10 cellular contexts compared by ENCODE assay signal in the genomic region with DNA sequence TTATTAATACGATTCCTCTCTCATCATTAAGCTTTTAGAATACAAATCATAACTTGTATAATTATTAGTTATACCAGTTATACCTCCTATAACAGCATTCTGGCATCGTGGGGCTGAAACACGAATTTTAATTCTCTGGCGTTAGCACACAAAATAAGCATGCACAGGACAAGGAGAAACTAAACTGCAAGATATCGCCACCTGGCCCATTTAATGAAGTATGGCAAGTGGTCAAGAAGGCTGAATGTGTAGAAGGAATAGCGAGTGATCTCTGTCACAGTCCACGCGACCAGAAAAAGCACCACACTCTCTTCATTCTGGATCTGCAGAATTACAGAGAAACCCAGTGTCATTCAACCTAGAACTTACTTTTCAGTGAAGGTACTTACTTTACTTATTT. TPM values are rescaled to one million over a fixed set of nuclear protein-coding genes. Genes with fewer than 3 reads are reported as not detected.
DNase-seq lines count a peak whose midpoint lies in the region; ATAC-seq and TF ChIP-seq lines count a peak whose summit lies in the region.
"Had no signal": no experiment of that assay in that cellular context is flagged by ENCODE, and none has a peak within 500 bp of the region (broad histone marks: within the 10 kb centered on the region; RNA-seq: fewer than 3 reads in every experiment).

No MANE protein-coding gene starts in this region.

- H3K4me3 ChIP-seq in AG04450 (ENCODE audit: low read depth, low read length): no peak overlapping the region
- H3K4me3 ChIP-seq in PC-3 (ENCODE audit: low read length): no peak overlapping the region
- no peak overlapping the region for H3K4me3 ChIP-seq in foreskin fibroblast (ENCODE audit: low read depth in 1 of 2, low read length in 2 of 2)

- peak; percentile 53 for TF ChIP-seq CTCF in AG04450 (IDR thresholded peaks at IDR 0.05; ENCODE audit: low read depth, low read length)
- peak; percentile 34; the same call in 1 of the 2 replicates for TF ChIP-seq CTCF in PC-3 (conservative IDR thresholded peaks at IDR 0.05; ENCODE audit: low read depth, low read length)
- peak; percentile 14 for TF ChIP-seq CTCF in foreskin fibroblast (IDR thresholded peaks at IDR 0.05; ENCODE audit: low read depth, low read length)

- POLR2A ChIA-PET in AG04450 (lab: Yijun Ruan, JAX): no interaction called here
- POLR2A ChIA-PET in PC-3 (lab: Charles Lee; ENCODE audit: unreplicated experiment): no interaction called here

- peaks cover 5% of the 10 kb centered on the region for H3K27me3 Mint-ChIP-seq in activated T-helper 2 cell treated with anti-CD3 and anti-CD28 coated beads, Interferon-gamma antibody, Interleukin-2, Interleukin-4, amounts not matched to agents 10 μg/mL and 5 μg/mL and 100 μg/mL, durations not matched to agents 14 hours and 24 hours and 36 hours (ENCODE audit: low read depth)
- H3K27me3 Mint-ChIP-seq: activated naive CD8-positive, alpha-beta T cell treated with anti-CD3 and anti-CD28 coated beads, Interleukin-2, amount 10 ng/mL, durations not matched to agents 7 days and 5 days; natural killer cell treated with Interleukin-12 subunit alpha and Interleukin-12 subunit beta and Interleukin-15 and Interleukin-18, amount 100 ng/mL, for 72 hours had no signal

- no peak overlapping the region for H3K4me2 ChIP-seq in PC-3 (ENCODE audit: low read length)

- intact Hi-C loops in PC-3 (cut with micrococcal nuclease): loop anchor here (1.0 to 10.0 kb wide), 3 partner anchors 164 to 772 kb away; no protein-coding TSS in a partner anchor
- intact Hi-C loops in activated T-helper 2 cell treated with anti-CD3 and anti-CD28 coated beads, Interferon-gamma antibody, Interleukin-2, Interleukin-4, amounts not matched to agents 10 μg/mL and 5 μg/mL and 100 μg/mL, durations not matched to agents 14 hours and 24 hours and 36 hours (cut with micrococcal nuclease): no loop called here
- intact Hi-C loops in posterior cingulate gyrus (cut with DNase I): no loop called here

- no peaks in the 10 kb centered on the region for H3K4me1 Mint-ChIP-seq in activated T-helper 2 cell treated with anti-CD3 and anti-CD28 coated beads, Interferon-gamma antibody, Interleukin-2, Interleukin-4, amounts not matched to agents 10 μg/mL and 5 μg/mL and 100 μg/mL, durations not matched to agents 14 hours and 24 hours and 36 hours (ENCODE audit: low read depth)
- H3K4me1 Mint-ChIP-seq: activated naive CD8-positive, alpha-beta T cell treated with anti-CD3 and anti-CD28 coated beads, Interleukin-2, amount 10 ng/mL, durations not matched to agents 7 days and 5 days had no signal

- ATAC-seq in GM18867 (IDR thresholded peaks at IDR 0.05; ENCODE audit: unreplicated experiment): peak; percentile 70
- ATAC-seq in PC-3: 0 out of 2 replicates have a peak, but pooled peaks have one; percentile 22
- ATAC-seq in GM19328 (IDR thresholded peaks at IDR 0.05; ENCODE audit: unreplicated experiment): no peak

- no peak overlapping the region for H3K4me3 Mint-ChIP-seq in activated T-helper 2 cell treated with anti-CD3 and anti-CD28 coated beads, Interferon-gamma antibody, Interleukin-2, Interleukin-4, amounts not matched to agents 10 μg/mL and 5 μg/mL and 100 μg/mL, durations not matched to agents 14 hours and 24 hours and 36 hours (ENCODE audit: low read depth)
- H3K4me3 Mint-ChIP-seq: activated naive CD8-positive, alpha-beta T cell treated with anti-CD3 and anti-CD28 coated beads, Interleukin-2, amount 10 ng/mL, durations not matched to agents 7 days and 5 days; natural killer cell treated with Interleukin-12 subunit alpha and Interleukin-12 subunit beta and Interleukin-15 and Interleukin-18, amount 100 ng/mL, for 72 hours had no signal

- H3K36me3 Mint-ChIP-seq in activated T-helper 2 cell treated with anti-CD3 and anti-CD28 coated beads, Interferon-gamma antibody, Interleukin-2, Interleukin-4, amounts not matched to agents 10 μg/mL and 5 μg/mL and 100 μg/mL, durations not matched to agents 14 hours and 24 hours and 36 hours (ENCODE audit: low read depth): no peaks in the 10 kb centered on the region
- H3K36me3 Mint-ChIP-seq: activated naive CD8-positive, alpha-beta T cell treated with anti-CD3 and anti-CD28 coated beads, Interleukin-2, amount 10 ng/mL, durations not matched to agents 7 days and 5 days; natural killer cell treated with Interleukin-12 subunit alpha and Interleukin-12 subunit beta and Interleukin-15 and Interleukin-18, amount 100 ng/mL, for 72 hours had no signal

- BruUV-seq in PC-3 (replicated peaks; lab: Mats Ljungman, UMichigan): no TSS peak

- H3F3A ChIP-seq in PC-3 (ENCODE audit: low read length, unreplicated experiment): no peaks in the 10 kb centered on the region

- H3K27ac ChIP-seq in AG04450 (ENCODE audit: low read depth, low read length) (no peak overlapping the region), PC-3 (ENCODE audit: low read length) (no peak overlapping the region)

- no peak overlapping the region for H3K27ac Mint-ChIP-seq in activated T-helper 2 cell treated with anti-CD3 and anti-CD28 coated beads, Interferon-gamma antibody, Interleukin-2, Interleukin-4, amounts not matched to agents 10 μg/mL and 5 μg/mL and 100 μg/mL, durations not matched to agents 14 hours and 24 hours and 36 hours
- H3K27ac Mint-ChIP-seq: activated naive CD8-positive, alpha-beta T cell treated with anti-CD3 and anti-CD28 coated beads, Interleukin-2, amount 10 ng/mL, durations not matched to agents 7 days and 5 days; natural killer cell treated with Interleukin-12 subunit alpha and Interleukin-12 subunit beta and Interleukin-15 and Interleukin-18, amount 100 ng/mL, for 72 hours had no signal

- H3K9me2 ChIP-seq in PC-3 (replicated peaks; ENCODE audit: low read length): no peaks in the 10 kb centered on the region

- H3K79me2 ChIP-seq in PC-3 (ENCODE audit: low read length): no peaks in the 10 kb centered on the region

- H3K27me3 ChIP-seq in AG04450 (ENCODE audit: control insufficient read depth, insufficient read depth, low read length) (no peaks in the 10 kb centered on the region), PC-3 (ENCODE audit: low read length) (no peaks in the 10 kb centered on the region)

- H3K9ac ChIP-seq in PC-3 (ENCODE audit: low read length): no peak overlapping the region

- H3K9me3 ChIP-seq in AG04450 (ENCODE audit: control insufficient read depth, insufficient read depth, low read length): no peaks in the 10 kb centered on the region
- H3K9me3 ChIP-seq in PC-3 (ENCODE audit: low read length): no peaks in the 10 kb centered on the region

- no peaks in the 10 kb centered on the region for H3K4me1 ChIP-seq in PC-3 (ENCODE audit: insufficient read depth, low read length)

- no peaks in the 10 kb centered on the region for H4K20me1 ChIP-seq in PC-3 (ENCODE audit: low read length)

- H2AFZ ChIP-seq in PC-3 (ENCODE audit: low read length): no peak overlapping the region

- H3K9me3 Mint-ChIP-seq in activated T-helper 2 cell treated with anti-CD3 and anti-CD28 coated beads, Interferon-gamma antibody, Interleukin-2, Interleukin-4, amounts not matched to agents 10 μg/mL and 5 μg/mL and 100 μg/mL, durations not matched to agents 14 hours and 24 hours and 36 hours: no peaks in the 10 kb centered on the region
- H3K9me3 Mint-ChIP-seq: activated naive CD8-positive, alpha-beta T cell treated with anti-CD3 and anti-CD28 coated beads, Interleukin-2, amount 10 ng/mL, durations not matched to agents 7 days and 5 days; natural killer cell treated with Interleukin-12 subunit alpha and Interleukin-12 subunit beta and Interleukin-15 and Interleukin-18, amount 100 ng/mL, for 72 hours had no signal

- no peaks in the 10 kb centered on the region for H3K36me3 ChIP-seq in PC-3 (ENCODE audit: low read depth, low read length)

- CTCF ChIA-PET in AG04450 (lab: Charles Lee) (interaction anchor here (0.6 kb wide), 1 partner anchor 187 kb away, joined by 3 read pairs; no protein-coding TSS in a partner anchor), PC-3 (lab: Charles Lee) (no interaction called here)

- peak; percentile 3 for DNase-seq in AG04450 (ENCODE audit: low read depth, low spot score)
- DNase-seq in PC-3: peak; percentile 25
- peak in 1 of 2 donors; percentile 48 for DNase-seq in foreskin fibroblast
- DNase-seq in activated T-helper 2 cell treated with anti-CD3 and anti-CD28 coated beads, Interferon-gamma antibody, Interleukin-2, Interleukin-4, amounts not matched to agents 10 μg/mL and 5 μg/mL and 100 μg/mL, durations not matched to agents 14 hours and 24 hours and 36 hours (ENCODE audit: low spot score): no peak
- DNase-seq in NCI-H1436 treated with DMSO at 0.1 percent for 48 hours (lab: John Stamatoyannopoulos, UW): no peak
- DNase-seq in posterior cingulate gyrus: no peak
- DNase-seq: activated naive CD8-positive, alpha-beta T cell treated with anti-CD3 and anti-CD28 coated beads, Interleukin-2, amount 10 ng/mL, durations not matched to agents 7 days and 5 days had no signal

RNA-seq across cellular contexts. Expression of a gene that starts 18.1 kb away (rescaled TPM):
- polyA plus RNA-seq in AG04450 (2011; rRNA removed): 42.0 and 53.7 TPM in 2 replicates
- polyA minus RNA-seq in AG04450 (2011; rRNA and poly(A)+ RNA removed): 10.4 and 17.4 TPM in 2 replicates
- 14.9 and 15.3 TPM in 2 replicates for total RNA-seq in PC-3 (2014; rRNA removed)
- total RNA-seq in activated T-helper 2 cell treated with anti-CD3 and anti-CD28 coated beads, Interferon-gamma antibody, Interleukin-2, Interleukin-4, amounts not matched to agents 10 μg/mL and 5 μg/mL and 100 μg/mL, durations not matched to agents 14 hours and 24 hours and 36 hours: 6.0 and 6.6 TPM in 2 replicates

RNA-seq across cellular contexts. Expression of a gene that starts 44.9 kb away (rescaled TPM):
- 31.3 and 43.6 TPM in 2 replicates for polyA plus RNA-seq in AG04450 (2011; rRNA removed)
- 28.5 and 34.5 TPM in 2 replicates for polyA minus RNA-seq in AG04450 (2011; rRNA and poly(A)+ RNA removed)
- total RNA-seq in PC-3 (2014; rRNA removed): 7.8 and 9.5 TPM in 2 replicates
- 33.8 and 35.2 TPM in 2 replicates for total RNA-seq in activated T-helper 2 cell treated with anti-CD3 and anti-CD28 coated beads, Interferon-gamma antibody, Interleukin-2, Interleukin-4, amounts not matched to agents 10 μg/mL and 5 μg/mL and 100 μg/mL, durations not matched to agents 14 hours and 24 hours and 36 hours

Comparison
In these comparisons a context has a peak if more than half of its experiments do, and no peak if none do; other contexts are left out.
1. DNase-seq: peak in AG04450 (single experiment) and PC-3 (single experiment); none in activated T-helper 2 cell treated with anti-CD3 and anti-CD28 coated beads, Interferon-gamma antibody, Interleukin-2, Interleukin-4, amounts not matched to agents 10 μg/mL and 5 μg/mL and 100 μg/mL, durations not matched to agents 14 hours and 24 hours and 36 hours (single experiment), NCI-H1436 treated with DMSO at 0.1 percent for 48 hours (single experiment) and posterior cingulate gyrus (0 of 10).
2. Peak in every context shown above with its lines, with median percentiles within 50 percentile points of each other: CTCF ChIP-seq.